In the genomic region with DNA sequence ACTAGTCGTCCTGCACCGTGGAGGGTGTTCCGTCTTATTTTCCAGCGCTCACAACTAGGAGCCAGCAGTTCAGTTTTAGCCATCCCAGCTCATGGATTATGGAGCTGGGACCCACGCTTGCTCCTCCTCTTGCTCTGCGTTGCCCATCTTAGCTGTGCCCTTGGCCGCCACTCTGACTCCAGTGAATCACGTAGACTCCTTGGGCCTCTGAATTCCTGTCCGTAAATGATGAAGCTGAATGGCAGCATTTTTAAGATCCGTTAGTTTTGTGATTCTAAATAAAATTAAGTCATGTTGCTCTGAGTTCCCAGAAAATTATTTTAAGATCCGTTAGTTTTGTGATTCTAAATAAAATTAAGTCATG, we compare ENCODE assay signal across 2 cellular contexts.
TF ChIP-seq lines count a peak whose summit lies in the region.

No MANE protein-coding gene starts in this region.

TF ChIP-seq in IMR-90, 13 proteins besides CTCF, POLR2A, EP300 and RAD21:
- TF ChIP-seq MAFK (IDR thresholded peaks at IDR 0.05; ENCODE audit: low read depth, low read length) (no peak), CHD1 (IDR thresholded peaks at IDR 0.05; ENCODE audit: low read depth, low read length) (no peak), RFX5 (IDR thresholded peaks at IDR 0.05; ENCODE audit: low read depth, low read length) (no peak), MXI1 (IDR thresholded peaks at IDR 0.05; ENCODE audit: borderline replicate concordance, low read depth, low read length) (no peak), USF2 (IDR thresholded peaks at IDR 0.05; ENCODE audit: low read depth, low read length) (no peak), CEBPB (IDR thresholded peaks at IDR 0.05; ENCODE audit: low read depth, low read length) (no peak), BHLHE40 (IDR thresholded peaks at IDR 0.05; ENCODE audit: low read depth, low read length) (no peak), RCOR1 (IDR thresholded peaks at IDR 0.05; ENCODE audit: insufficient replicate concordance, low read length) (no peak), MAZ (IDR thresholded peaks at IDR 0.05; ENCODE audit: borderline replicate concordance, low read depth, low read length) (no peak), SMC3 (IDR thresholded peaks at IDR 0.05; ENCODE audit: low read depth, low read length) (no peak), FOS (IDR thresholded peaks at IDR 0.05; ENCODE audit: low read depth, low read length) (no peak), NFE2L2 (IDR thresholded peaks at IDR 0.05; ENCODE audit: low read depth, low read length) (no peak)
- TF ChIP-seq, protein P1, sequence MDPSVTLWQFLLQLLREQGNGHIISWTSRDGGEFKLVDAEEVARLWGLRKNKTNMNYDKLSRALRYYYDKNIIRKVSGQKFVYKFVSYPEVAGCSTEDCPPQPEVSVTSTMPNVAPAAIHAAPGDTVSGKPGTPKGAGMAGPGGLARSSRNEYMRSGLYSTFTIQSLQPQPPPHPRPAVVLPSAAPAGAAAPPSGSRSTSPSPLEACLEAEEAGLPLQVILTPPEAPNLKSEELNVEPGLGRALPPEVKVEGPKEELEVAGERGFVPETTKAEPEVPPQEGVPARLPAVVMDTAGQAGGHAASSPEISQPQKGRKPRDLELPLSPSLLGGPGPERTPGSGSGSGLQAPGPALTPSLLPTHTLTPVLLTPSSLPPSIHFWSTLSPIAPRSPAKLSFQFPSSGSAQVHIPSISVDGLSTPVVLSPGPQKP (IDR thresholded peaks at IDR 0.05; ENCODE audit: borderline replicate concordance, low read depth, low read length) = no peak

TF ChIP-seq in K562, 482 proteins besides CTCF, POLR2A, EP300 and RAD21:
- TF ChIP-seq, protein P2, sequence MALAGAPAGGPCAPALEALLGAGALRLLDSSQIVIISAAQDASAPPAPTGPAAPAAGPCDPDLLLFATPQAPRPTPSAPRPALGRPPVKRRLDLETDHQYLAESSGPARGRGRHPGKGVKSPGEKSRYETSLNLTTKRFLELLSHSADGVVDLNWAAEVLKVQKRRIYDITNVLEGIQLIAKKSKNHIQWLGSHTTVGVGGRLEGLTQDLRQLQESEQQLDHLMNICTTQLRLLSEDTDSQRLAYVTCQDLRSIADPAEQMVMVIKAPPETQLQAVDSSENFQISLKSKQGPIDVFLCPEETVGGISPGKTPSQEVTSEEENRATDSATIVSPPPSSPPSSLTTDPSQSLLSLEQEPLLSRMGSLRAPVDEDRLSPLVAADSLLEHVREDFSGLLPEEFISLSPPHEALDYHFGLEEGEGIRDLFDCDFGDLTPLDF (CRISPR knock-in tag; IDR thresholded peaks at IDR 0.05) = 0 out of 2 replicates have a peak, but pooled peaks have one; percentile 22
- TF ChIP-seq, protein P3, sequence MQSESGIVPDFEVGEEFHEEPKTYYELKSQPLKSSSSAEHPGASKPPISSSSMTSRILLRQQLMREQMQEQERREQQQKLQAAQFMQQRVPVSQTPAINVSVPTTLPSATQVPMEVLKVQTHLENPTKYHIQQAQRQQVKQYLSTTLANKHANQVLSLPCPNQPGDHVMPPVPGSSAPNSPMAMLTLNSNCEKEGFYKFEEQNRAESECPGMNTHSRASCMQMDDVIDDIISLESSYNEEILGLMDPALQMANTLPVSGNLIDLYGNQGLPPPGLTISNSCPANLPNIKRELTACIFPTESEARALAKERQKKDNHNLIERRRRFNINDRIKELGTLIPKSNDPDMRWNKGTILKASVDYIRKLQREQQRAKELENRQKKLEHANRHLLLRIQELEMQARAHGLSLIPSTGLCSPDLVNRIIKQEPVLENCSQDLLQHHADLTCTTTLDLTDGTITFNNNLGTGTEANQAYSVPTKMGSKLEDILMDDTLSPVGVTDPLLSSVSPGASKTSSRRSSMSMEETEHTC (IDR thresholded peaks at IDR 0.05) = no peak
TF ChIP-seq in K562: peak in this region for 1.
